20 cellular contexts compared by ENCODE assay signal in the genomic region with DNA sequence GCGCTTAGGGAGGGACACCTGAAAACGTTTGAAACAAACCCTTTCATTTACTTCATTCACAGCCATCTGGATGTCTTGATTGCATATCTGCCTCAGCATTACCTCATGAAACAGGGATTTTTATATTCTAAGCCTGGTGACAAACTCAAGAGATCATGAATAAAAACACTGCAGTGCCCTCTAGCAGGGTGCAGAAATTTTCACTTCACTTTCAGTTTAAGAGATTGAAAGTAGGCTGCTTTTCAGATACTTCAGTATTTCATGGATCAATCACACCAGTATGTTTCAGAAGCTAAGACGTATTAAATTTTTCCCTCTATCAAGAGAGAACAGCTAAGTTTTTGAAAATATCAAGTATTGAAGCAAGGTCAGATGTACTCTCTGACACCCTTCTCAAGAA.
DNase-seq lines count a peak whose midpoint lies in the region; ATAC-seq and TF ChIP-seq lines count a peak whose summit lies in the region.
"Had no signal": no experiment of that assay in that cellular context is flagged by ENCODE, and none has a peak within 500 bp of the region (broad histone marks: within the 10 kb centered on the region; RNA-seq: fewer than 3 reads in every experiment).

No MANE protein-coding gene starts in this region.

- CTCF ChIA-PET in T-cell (lab: Charles Lee), result interaction anchor here in 1 of 2 donors (0.6 kb wide), 1 partner anchor 1726 kb away, joined by 3 read pairs; no protein-coding TSS in a partner anchor

- no peaks in the 10 kb centered on the region for H3K27me3 ChIP-seq in BE2C
- no peaks in the 10 kb centered on the region for H3K27me3 ChIP-seq in Karpas-422 (ENCODE audit: low read length)
- H3K27me3 ChIP-seq: cardiac muscle cell, left lung, ovary, vagina had no signal

- POLR2A ChIA-PET in T-cell (lab: Charles Lee), result no interaction called here

- no peaks in the 10 kb centered on the region for H4K20me1 ChIP-seq in Karpas-422 (ENCODE audit: insufficient read depth, low read depth, low read length)

- TF ChIP-seq CTCF in BE2C (IDR thresholded peaks at IDR 0.05; ENCODE audit: low read depth, low read length) (peak; percentile 32; the same call in 1 of the 2 replicates), chondrocyte (IDR thresholded peaks at IDR 0.05) (peak; percentile 67)

- H3K4me3 Mint-ChIP-seq in chondrocyte (ENCODE audit: unreplicated experiment), result no peak overlapping the region
- no peak overlapping the region for H3K4me3 Mint-ChIP-seq in T-cell
- H3K4me3 Mint-ChIP-seq: activated CD8-positive, alpha-beta T cell treated with anti-CD3 and anti-CD28 coated beads, Interleukin-2, amount 10 ng/mL, durations not matched to agents 7 days and 5 days; activated T-cell treated with anti-CD3 and anti-CD28 coated beads, Interleukin-2, amount 50 U/mL, for 72 hours had no signal

- H3K9ac ChIP-seq in Karpas-422 (ENCODE audit: low read length), result no peak overlapping the region

- H3K4me1 Mint-ChIP-seq in chondrocyte (ENCODE audit: low read depth), result peaks cover 10% of the 10 kb centered on the region
- no peaks in the 10 kb centered on the region for H3K4me1 Mint-ChIP-seq in T-cell

- H3K27me3 Mint-ChIP-seq in chondrocyte (ENCODE audit: low read depth) (peaks cover 5% of the 10 kb centered on the region), T-cell (no peaks in the 10 kb centered on the region)

- no peaks in the 10 kb centered on the region for H3K9me3 Mint-ChIP-seq in chondrocyte (ENCODE audit: low read depth)
- peaks cover 3 to 9% (median 6%) of the 10 kb centered on the region in 3 donors for H3K9me3 Mint-ChIP-seq in T-cell

- H2AFZ ChIP-seq in Karpas-422 (ENCODE audit: low read length), result no peak overlapping the region

- H3K4me2 ChIP-seq in Karpas-422 (ENCODE audit: low read depth, low read length, poor library complexity, severe bottlenecking), result no peak overlapping the region

- H3K36me3 Mint-ChIP-seq in chondrocyte (ENCODE audit: low read depth), result no peaks in the 10 kb centered on the region
- no peaks in the 10 kb centered on the region for H3K36me3 Mint-ChIP-seq in T-cell

- H3K36me3 ChIP-seq in BE2C (no peaks in the 10 kb centered on the region), Karpas-422 (ENCODE audit: insufficient read depth, low read length) (no peaks in the 10 kb centered on the region)
- H3K36me3 ChIP-seq: cardiac muscle cell, left lung, ovary, vagina had no signal

- H3K27ac ChIP-seq in Karpas-422 (ENCODE audit: low read length), result no peak overlapping the region
- H3K27ac ChIP-seq: cardiac muscle cell, left lung, ovary, RWPE1, vagina had no signal

- no peaks in the 10 kb centered on the region for H3K9me2 ChIP-seq in Karpas-422 (replicated peaks; ENCODE audit: insufficient read depth, low read length)

- H3K4me3 ChIP-seq in BE2C (ENCODE audit: low read depth, low read length) (no peak overlapping the region), Karpas-422 (ENCODE audit: low read length) (no peak overlapping the region)
- H3K4me3 ChIP-seq: cardiac muscle cell, left lung, ovary, vagina had no signal

- no peaks in the 10 kb centered on the region for H3K79me2 ChIP-seq in Karpas-422 (ENCODE audit: low read length)

- ATAC-seq in left lobe of liver (peak; percentile 87), T-cell (replicated peaks in 1 of 4) (no peak)
- ATAC-seq: activated CD8-positive, alpha-beta T cell treated with anti-CD3 and anti-CD28 coated beads, Interleukin-2, amount 10 ng/mL, durations not matched to agents 7 days and 5 days; activated T-cell treated with anti-CD3 and anti-CD28 coated beads, Interleukin-2, amount 50 U/mL, for 72 hours; left lung had no signal

- DNase-seq in BE2C (no peak), NAMALWA (ENCODE audit: low spot score) (peak; percentile 0), chondrocyte (ENCODE audit: low spot score) (no peak), left lobe of liver (ENCODE audit: low spot score) (no peak), Karpas-422 (no peak), NOMO-1 treated with dmso at 0.1 percent for 144 hours (lab: John Stamatoyannopoulos, UW; ENCODE audit: unreplicated experiment) (no peak), T-cell (no peak), cerebellar nuclear complex (lab: John Stamatoyannopoulos, UW) (no peak)
- DNase-seq: activated CD8-positive, alpha-beta T cell treated with anti-CD3 and anti-CD28 coated beads, Interleukin-2, amount 10 ng/mL, durations not matched to agents 7 days and 5 days; activated T-cell treated with anti-CD3 and anti-CD28 coated beads, Interleukin-2, amount 50 U/mL, for 72 hours; effector memory CD4-positive, alpha-beta T cell; left lung; NCI-H1092 treated with DMSO at 0.1 percent for 48 hours; NCI-H2171; NCI-H82; ovary; stimulated activated CD4-positive, alpha-beta T cell treated with anti-CD3 and anti-CD28 coated beads, Interleukin-2, amount 100 ng/mL, for 48 hours had no signal

- H3K4me1 ChIP-seq in BE2C, result no peaks in the 10 kb centered on the region
- H3K4me1 ChIP-seq in Karpas-422 (ENCODE audit: low read length), result no peaks in the 10 kb centered on the region
- H3K4me1 ChIP-seq: left lung, vagina had no signal

- H3K9me3 ChIP-seq in BE2C, result no peaks in the 10 kb centered on the region
- H3K9me3 ChIP-seq in Karpas-422 (ENCODE audit: low read length), result peaks cover 46% of the 10 kb centered on the region
- H3K9me3 ChIP-seq: left lung, ovary, vagina had no signal

- H3K27ac Mint-ChIP-seq in chondrocyte (ENCODE audit: unreplicated experiment), result no peak overlapping the region
- no peak overlapping the region for H3K27ac Mint-ChIP-seq in T-cell
- H3K27ac Mint-ChIP-seq: activated CD8-positive, alpha-beta T cell treated with anti-CD3 and anti-CD28 coated beads, Interleukin-2, amount 10 ng/mL, durations not matched to agents 7 days and 5 days; activated T-cell treated with anti-CD3 and anti-CD28 coated beads, Interleukin-2, amount 50 U/mL, for 72 hours had no signal
